ENCODE assay signal across 29 cellular contexts in the genomic region with DNA sequence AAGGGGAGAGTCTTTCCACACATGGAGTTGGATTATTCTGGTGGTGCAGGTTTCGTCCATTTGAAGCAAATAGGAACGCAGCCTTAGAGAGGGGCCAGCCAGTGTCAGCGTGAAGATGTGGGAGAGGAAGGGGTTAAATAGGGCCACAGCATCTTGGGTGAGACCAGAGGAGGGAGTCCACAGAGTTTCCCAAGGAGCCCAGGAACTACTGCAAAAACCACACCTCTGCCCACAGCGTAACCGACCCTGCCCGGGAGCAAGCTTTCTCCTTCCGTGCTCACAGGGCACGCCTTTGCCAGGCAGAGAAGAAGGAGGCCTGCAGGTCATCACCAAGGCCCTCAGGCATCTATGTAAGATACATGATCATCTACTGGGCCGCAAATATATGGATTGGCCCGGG.
"Had no signal": no experiment of that assay in that cellular context is flagged by ENCODE, and none has a peak within 500 bp of the region (broad histone marks: within the 10 kb centered on the region; RNA-seq: fewer than 3 reads in every experiment).

No MANE protein-coding gene starts in this region.

- H3K27me3 ChIP-seq: stomach, suprapubic skin, testis, thyroid gland, tibial artery, tibial nerve, transverse colon, upper lobe of left lung, upper lobe of right lung, uterus, vagina had no signal

- H3K4me3 ChIP-seq: stomach, suprapubic skin, testis, thoracic aorta, thyroid gland, tibial artery, tibial nerve, transverse colon, upper lobe of left lung, upper lobe of right lung, uterus, vagina had no signal

- H3K9me3 Mint-ChIP-seq: stimulated activated effector memory CD8-positive, alpha-beta T cell treated with anti-CD3 and anti-CD28 coated beads, Interleukin-12 subunit alpha, Interleukin-12 subunit beta, amount 100 ng/mL, for 72 hours; stimulated activated memory B cell treated with anti-CD40 and anti-IgM and Interleukin-4, amounts not matched to agents 10 μg/mL and 1 μg/mL and 100 μg/mL, for 72 hours; stimulated activated naive B cell treated with anti-CD40 and anti-IgM and Interleukin-4, amounts not matched to agents 10 μg/mL and 1 μg/mL and 100 μg/mL, for 72 hours; stimulated activated naive CD8-positive, alpha-beta T cell treated with anti-CD3 and anti-CD28 coated beads, Interleukin-15, amount 100 ng/mL, for 72 hours; stimulated activated naive CD8-positive, alpha-beta T cell treated with anti-CD3 and anti-CD28 coated beads, Interleukin-15, Interleukin-2, amounts not matched to agents 100 ng/mL and 50 ng/mL, for 24 hours; type B pancreatic cell had no signal

- H3K36me3 Mint-ChIP-seq: stimulated activated memory B cell treated with anti-CD40 and anti-IgM and Interleukin-4, amounts not matched to agents 10 μg/mL and 1 μg/mL and 100 μg/mL, for 72 hours; stimulated activated naive B cell treated with anti-CD40 and anti-IgM and Interleukin-4, amounts not matched to agents 10 μg/mL and 1 μg/mL and 100 μg/mL, for 72 hours had no signal

- H3K4me1 Mint-ChIP-seq: stimulated activated effector memory CD8-positive, alpha-beta T cell treated with anti-CD3 and anti-CD28 coated beads, Interleukin-12 subunit alpha, Interleukin-12 subunit beta, amount 100 ng/mL, for 72 hours; stimulated activated memory B cell treated with anti-CD40 and anti-IgM and Interleukin-4, amounts not matched to agents 10 μg/mL and 1 μg/mL and 100 μg/mL, for 72 hours; stimulated activated naive B cell treated with anti-CD40 and anti-IgM and Interleukin-4, amounts not matched to agents 10 μg/mL and 1 μg/mL and 100 μg/mL, for 72 hours; stimulated activated naive CD8-positive, alpha-beta T cell treated with anti-CD3 and anti-CD28 coated beads, Interleukin-15, amount 100 ng/mL, for 72 hours had no signal

- H3K4me1 ChIP-seq: stomach, suprapubic skin, testis, thyroid gland, tibial artery, tibial nerve, transverse colon, upper lobe of left lung, upper lobe of right lung, uterus, vagina had no signal

- DNase-seq: stimulated activated CD4-positive, alpha-beta T cell treated with anti-CD3 and anti-CD28 coated beads, Interleukin-2, amount 100 ng/mL, for 48 hours; stimulated activated CD4-positive, alpha-beta T cell treated with anti-CD3 and anti-CD28 coated beads, Interleukin-4, amount 100 ng/mL, for 1 hour; stimulated activated CD4-positive, alpha-beta T cell treated with anti-CD3 and anti-CD28 coated beads, Interleukin-4, amount 100 ng/mL, for 24 hours; stimulated activated CD4-positive, alpha-beta T cell treated with anti-CD3 and anti-CD28 coated beads, Interleukin-4, amount 100 ng/mL, for 4 hours; stimulated activated CD8-positive, alpha-beta memory T cell treated with anti-CD3 and anti-CD28 coated beads, Interleukin-4, amount 100 ng/mL, for 48 hours; stimulated activated naive B cell treated with anti-CD40 and anti-IgM and Interleukin-4, amounts not matched to agents 10 μg/mL and 1 μg/mL and 100 μg/mL, for 72 hours; stimulated activated naive CD4-positive, alpha-beta T cell; stimulated activated naive CD4-positive, alpha-beta T cell treated with Interleukin-2 at 50 U/mL for 16 hours; stimulated activated naive CD8-positive, alpha-beta T cell treated with anti-CD3 and anti-CD28 coated beads, Interleukin-15, amount 100 ng/mL, for 72 hours; stimulated activated naive CD8-positive, alpha-beta T cell treated with anti-CD3 and anti-CD28 coated beads, Interleukin-15, Interleukin-2, amounts not matched to agents 100 U/mL and 50 U/mL, for 24 hours; stomach; substantia nigra; testis; thyroid gland; tibial artery; transverse colon; trophoblast cell; upper lobe of left lung; upper lobe of right lung; uterus had no signal

- H3K9me3 ChIP-seq: stomach, suprapubic skin, testis, thoracic aorta, thyroid gland, tibial artery, tibial nerve, transverse colon, upper lobe of left lung, upper lobe of right lung, uterus, vagina had no signal

- ATAC-seq: stimulated activated effector memory CD8-positive, alpha-beta T cell treated with anti-CD3 and anti-CD28 coated beads, Interleukin-12 subunit alpha, Interleukin-12 subunit beta, amount 100 ng/mL, for 72 hours; stimulated activated memory B cell treated with anti-CD40 and anti-IgM and Interleukin-4, amounts not matched to agents 10 μg/mL and 1 μg/mL and 100 μg/mL, for 72 hours; stimulated activated naive B cell treated with anti-CD40 and anti-IgM and Interleukin-4, amounts not matched to agents 10 μg/mL and 1 μg/mL and 100 μg/mL, for 72 hours; stimulated activated naive CD8-positive, alpha-beta T cell treated with anti-CD3 and anti-CD28 coated beads, Interleukin-15, amount 100 ng/mL, for 72 hours; stimulated activated naive CD8-positive, alpha-beta T cell treated with anti-CD3 and anti-CD28 coated beads, Interleukin-15, Interleukin-2, amounts not matched to agents 100 U/mL and 50 U/mL, for 24 hours; upper lobe of right lung had no signal

- H3K4me3 Mint-ChIP-seq: stimulated activated effector memory CD8-positive, alpha-beta T cell treated with anti-CD3 and anti-CD28 coated beads, Interleukin-12 subunit alpha, Interleukin-12 subunit beta, amount 100 ng/mL, for 72 hours; stimulated activated memory B cell treated with anti-CD40 and anti-IgM and Interleukin-4, amounts not matched to agents 10 μg/mL and 1 μg/mL and 100 μg/mL, for 72 hours; stimulated activated naive B cell treated with anti-CD40 and anti-IgM and Interleukin-4, amounts not matched to agents 10 μg/mL and 1 μg/mL and 100 μg/mL, for 72 hours; stimulated activated naive CD8-positive, alpha-beta T cell treated with anti-CD3 and anti-CD28 coated beads, Interleukin-15, amount 100 ng/mL, for 72 hours; stimulated activated naive CD8-positive, alpha-beta T cell treated with anti-CD3 and anti-CD28 coated beads, Interleukin-15, Interleukin-2, amounts not matched to agents 100 ng/mL and 50 ng/mL, for 24 hours; type B pancreatic cell had no signal

- H3K27ac ChIP-seq: stomach, suprapubic skin, testis, thoracic aorta, thyroid gland, tibial artery, tibial nerve, transverse colon, upper lobe of left lung, upper lobe of right lung, uterus, vagina had no signal

- H3K27ac Mint-ChIP-seq: stimulated activated effector memory CD8-positive, alpha-beta T cell treated with anti-CD3 and anti-CD28 coated beads, Interleukin-12 subunit alpha, Interleukin-12 subunit beta, amount 100 ng/mL, for 72 hours; stimulated activated memory B cell treated with anti-CD40 and anti-IgM and Interleukin-4, amounts not matched to agents 10 μg/mL and 1 μg/mL and 100 μg/mL, for 72 hours; stimulated activated naive B cell treated with anti-CD40 and anti-IgM and Interleukin-4, amounts not matched to agents 10 μg/mL and 1 μg/mL and 100 μg/mL, for 72 hours; stimulated activated naive CD8-positive, alpha-beta T cell treated with anti-CD3 and anti-CD28 coated beads, Interleukin-15, amount 100 ng/mL, for 72 hours; stimulated activated naive CD8-positive, alpha-beta T cell treated with anti-CD3 and anti-CD28 coated beads, Interleukin-15, Interleukin-2, amounts not matched to agents 100 ng/mL and 50 ng/mL, for 24 hours; type B pancreatic cell had no signal

- H3K36me3 ChIP-seq: uterus had no signal

- FAIRE-seq: urothelium cell line had no signal

- H3K27me3 Mint-ChIP-seq: stimulated activated memory B cell treated with anti-CD40 and anti-IgM and Interleukin-4, amounts not matched to agents 10 μg/mL and 1 μg/mL and 100 μg/mL, for 72 hours; stimulated activated naive CD8-positive, alpha-beta T cell treated with anti-CD3 and anti-CD28 coated beads, Interleukin-15, amount 100 ng/mL, for 72 hours; type B pancreatic cell had no signal
